ENCODE assay signal across 8 cellular contexts in genomic region chr3:190514163-190515153, GRCh38. TPM values are rescaled to one million over a fixed set of nuclear protein-coding genes. Genes with fewer than 3 reads are reported as not detected.
DNase-seq lines count a peak whose midpoint lies in the region; ATAC-seq, FAIRE-seq and TF ChIP-seq lines count a peak whose summit lies in the region.

No MANE protein-coding gene starts in this region.

- no peaks in the 10 kb centered on the region for H4K20me1 ChIP-seq in keratinocyte (ENCODE audit: control insufficient read depth, extremely low read depth, insufficient read depth, low read length)

- DNase-seq in UCSD-AML1 (lab: John Stamatoyannopoulos, UW; ENCODE audit: unreplicated experiment) (peak; percentile 56), keratinocyte (ENCODE audit: low read depth, low spot score) (no peak), cortex of kidney (lab: John Stamatoyannopoulos, UW) (no peak)
- DNase-seq in central memory CD8-positive, alpha-beta T cell (ENCODE audit: low spot score in 2 of 2), result peak in 1 of 2 donors; percentile 14

- H3K4me1 Mint-ChIP-seq in central memory CD8-positive, alpha-beta T cell, result peaks cover 26% of the 10 kb centered on the region

- H3K4me1 ChIP-seq in HUES48 (ENCODE audit: control insufficient read depth, insufficient read depth, low read length), result no peaks in the 10 kb centered on the region
- H3K4me1 ChIP-seq in keratinocyte (ENCODE audit: control insufficient read depth, extremely low read depth, insufficient read depth, low read length), result peaks cover 26% of the 10 kb centered on the region

- H3K4me2 ChIP-seq in keratinocyte (ENCODE audit: control insufficient read depth, extremely low read depth, insufficient read depth, low read depth, low read length), result peak overlapping the region; percentile 87

- H3K27ac Mint-ChIP-seq in central memory CD8-positive, alpha-beta T cell (ENCODE audit: low read depth), result peak overlapping the region; percentile 75

- no peaks in the 10 kb centered on the region for H3K27me3 Mint-ChIP-seq in central memory CD8-positive, alpha-beta T cell

- ATAC-seq in GM18498 (IDR thresholded peaks at IDR 0.05; ENCODE audit: unreplicated experiment) (peak; percentile 27), HG03039 (IDR thresholded peaks at IDR 0.05; ENCODE audit: unreplicated experiment) (no peak)
- peak; percentile 8 for ATAC-seq in central memory CD8-positive, alpha-beta T cell (replicated peaks; ENCODE audit: extremely low read depth, poor library complexity, severe bottlenecking)

- H3K9ac ChIP-seq in HUES48 (ENCODE audit: low read depth, low read length), result 0 out of 2 replicates have a peak overlapping the region, but pooled peaks have one; percentile 6
- H3K9ac ChIP-seq in keratinocyte (ENCODE audit: control insufficient read depth, extremely low read depth, insufficient read depth, low read length), result peak overlapping the region; percentile 90

- H3K79me2 ChIP-seq in keratinocyte (ENCODE audit: control insufficient read depth, insufficient read depth, low read length), result peaks cover 56% of the 10 kb centered on the region

- peaks cover 10% of the 10 kb centered on the region for H3K36me3 Mint-ChIP-seq in central memory CD8-positive, alpha-beta T cell (ENCODE audit: insufficient read depth)

- H3K27me3 ChIP-seq in HUES48 (ENCODE audit: control insufficient read depth, insufficient read depth, low read length), result peaks cover 60% of the 10 kb centered on the region
- no peaks in the 10 kb centered on the region for H3K27me3 ChIP-seq in keratinocyte (ENCODE audit: control insufficient read depth, extremely low read depth, insufficient read depth, low read length)

- H3K4me3 ChIP-seq in HUES48 (ENCODE audit: low read depth, low read length), result peak overlapping the region; percentile 75
- peak overlapping the region; percentile 68 to 94 (median 89) for H3K4me3 ChIP-seq in keratinocyte (ENCODE audit: control insufficient read depth in 2 of 3, extremely low read depth in 1 of 3, insufficient read depth in 2 of 3, low read depth in 1 of 3, low read length in 3 of 3)
- peak overlapping the region; percentile 64 to 95 (median 85) for H3K4me3 ChIP-seq in skin epidermis

- peak; percentile 71 for FAIRE-seq in keratinocyte (lab: Jason Lieb, UNC)

- no peak for TF ChIP-seq CTCF in keratinocyte (optimal IDR thresholded peaks at IDR 0.05 in 1 of 3, IDR thresholded peaks at IDR 0.05 in 1 of 3, conservative IDR thresholded peaks at IDR 0.05 in 1 of 3; ENCODE audit: extremely low read depth in 1 of 3, insufficient read depth in 2 of 3, low read length in 3 of 3)

- no peaks in the 10 kb centered on the region for H3K9me1 ChIP-seq in keratinocyte (ENCODE audit: control insufficient read depth, extremely low read depth, insufficient read depth, low read length)

- H3K27ac ChIP-seq in HUES48 (ENCODE audit: low read depth, low read length) (no peak overlapping the region), keratinocyte (ENCODE audit: control insufficient read depth, insufficient read depth, low read length) (peak overlapping the region; percentile 84), skin epidermis (peak overlapping the region in 20 of 21 experiments; percentile 52 to 94 (median 84))

- H3K36me3 ChIP-seq in HUES48 (ENCODE audit: control insufficient read depth, insufficient read depth, low read length), result no peaks in the 10 kb centered on the region
- H3K36me3 ChIP-seq in keratinocyte (ENCODE audit: control insufficient read depth in 2 of 2, extremely low read depth in 1 of 2, insufficient read depth in 2 of 2, low read length in 2 of 2), result peaks cover 0 to 17% of the 10 kb centered on the region in 2 experiments

- H3K9me3 ChIP-seq in HUES48 (ENCODE audit: control insufficient read depth, insufficient read depth, low read length), result no peaks in the 10 kb centered on the region
- no peaks in the 10 kb centered on the region for H3K9me3 ChIP-seq in keratinocyte (ENCODE audit: control insufficient read depth, low read depth, low read length)

- H3K4me3 Mint-ChIP-seq in central memory CD8-positive, alpha-beta T cell, result peak overlapping the region; percentile 82

- peak overlapping the region; percentile 47 for H2AFZ ChIP-seq in keratinocyte (ENCODE audit: control insufficient read depth, low read length)

- no peaks in the 10 kb centered on the region for H3K9me3 Mint-ChIP-seq in central memory CD8-positive, alpha-beta T cell

- dilution Hi-C loops in keratinocyte (cut with MboI; ENCODE audit: extremely low pct_ligation_motif_present, low sequenced_read_pairs), result no loop called here

RNA-seq across cellular contexts. Expression of gene IL1RAP, which starts 0.6 kb away (rescaled TPM):
- polyA plus RNA-seq in keratinocyte, result 62.8 to 93.5 TPM (median 69.7 TPM) in 3 replicates
- polyA plus RNA-seq in keratinocyte (2011; ENCODE audit: low read depth), result 41.0 TPM
- polyA plus RNA-seq in keratinocyte (2011; cell fraction: cytosol; rRNA removed), result 29.2 and 45.2 TPM in 2 replicates
- polyA plus RNA-seq in keratinocyte (2011; cell fraction: nucleus; rRNA removed), result 111 and 114 TPM in 2 replicates
- 16.2 and 32.7 TPM in 2 replicates for polyA plus RNA-seq in keratinocyte (2012; ENCODE audit: low replicate concordance)
- polyA minus RNA-seq in keratinocyte, result 124 to 216 TPM (median 189 TPM) in 3 replicates
- 29.4 TPM for polyA minus RNA-seq in keratinocyte (2011; cell fraction: cytosol; rRNA and poly(A)+ RNA removed)
- polyA minus RNA-seq in keratinocyte (2011; cell fraction: nucleus; rRNA and poly(A)+ RNA removed), result 82.6 and 226 TPM in 2 replicates
